19 cellular contexts compared by ENCODE assay signal in the genomic region with DNA sequence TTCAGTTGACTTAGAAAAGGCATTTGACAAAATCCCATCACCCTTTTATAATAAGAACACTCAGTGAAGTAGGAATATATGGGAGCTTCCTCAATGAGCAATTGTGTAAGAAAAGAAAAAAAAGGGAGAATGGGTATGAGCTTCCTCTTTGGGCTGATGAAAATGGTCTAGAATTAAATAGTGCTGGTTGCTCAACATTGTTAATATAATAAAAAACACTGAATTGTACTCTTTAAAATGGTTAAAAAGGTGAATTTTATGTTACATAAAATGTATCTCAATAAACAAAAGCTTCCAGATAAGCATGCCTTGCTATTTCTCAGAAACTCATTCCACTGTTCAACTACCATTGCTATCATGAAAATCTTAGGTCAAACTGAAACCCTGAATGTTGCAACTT.
"Had no signal": no experiment of that assay in that cellular context is flagged by ENCODE, and none has a peak within 500 bp of the region (broad histone marks: within the 10 kb centered on the region; RNA-seq: fewer than 3 reads in every experiment).

No MANE protein-coding gene starts in this region.

- ATAC-seq: activated CD8-positive, alpha-beta T cell treated with anti-CD3 and anti-CD28 coated beads, Interleukin-2, amount 10 ng/mL, durations not matched to agents 7 days and 5 days; activated naive CD8-positive, alpha-beta T cell treated with anti-CD3 and anti-CD28 coated beads, Interleukin-2, amount 50 U/mL, for 24 hours; body of pancreas; gastroesophageal sphincter; heart left ventricle; left cardiac atrium; natural killer cell treated with Interleukin-12 subunit alpha and Interleukin-12 subunit beta and Interleukin-15 and Interleukin-18, amount 100 ng/mL, for 72 hours had no signal

- DNase-seq: activated CD4-positive, alpha-beta T cell treated with anti-CD3 and anti-CD28 coated beads, Interleukin-2, amount 50 U/mL, for 1 hour; activated CD4-positive, CD25-positive, alpha-beta regulatory T cell treated with anti-CD3 and anti-CD28 coated beads, Interleukin-2, amount 50 U/mL, for 72 hours; activated CD8-positive, alpha-beta T cell treated with anti-CD3 and anti-CD28 coated beads, Interleukin-2, amount 10 ng/mL, durations not matched to agents 7 days and 5 days; activated gamma-delta T cell; activated naive CD4-positive, alpha-beta T cell treated with anti-CD3 and anti-CD28 coated beads, Interleukin-2, amount 50 U/mL, for 16 hours; activated naive CD8-positive, alpha-beta T cell treated with anti-CD3 and anti-CD28 coated beads, Interleukin-2, amount 50 U/mL, for 24 hours; anterior cingulate cortex; body of pancreas; cortex of kidney; heart left ventricle; islet precursor cell; left cardiac atrium; ovary; stimulated activated CD4-positive, alpha-beta T cell treated with anti-CD3 and anti-CD28 coated beads, Interleukin-4, amount 100 ng/mL, for 24 hours; substantia nigra; tibial artery; WERI-Rb-1 had no signal
